16 cellular contexts compared by ENCODE assay signal in the genomic region with DNA sequence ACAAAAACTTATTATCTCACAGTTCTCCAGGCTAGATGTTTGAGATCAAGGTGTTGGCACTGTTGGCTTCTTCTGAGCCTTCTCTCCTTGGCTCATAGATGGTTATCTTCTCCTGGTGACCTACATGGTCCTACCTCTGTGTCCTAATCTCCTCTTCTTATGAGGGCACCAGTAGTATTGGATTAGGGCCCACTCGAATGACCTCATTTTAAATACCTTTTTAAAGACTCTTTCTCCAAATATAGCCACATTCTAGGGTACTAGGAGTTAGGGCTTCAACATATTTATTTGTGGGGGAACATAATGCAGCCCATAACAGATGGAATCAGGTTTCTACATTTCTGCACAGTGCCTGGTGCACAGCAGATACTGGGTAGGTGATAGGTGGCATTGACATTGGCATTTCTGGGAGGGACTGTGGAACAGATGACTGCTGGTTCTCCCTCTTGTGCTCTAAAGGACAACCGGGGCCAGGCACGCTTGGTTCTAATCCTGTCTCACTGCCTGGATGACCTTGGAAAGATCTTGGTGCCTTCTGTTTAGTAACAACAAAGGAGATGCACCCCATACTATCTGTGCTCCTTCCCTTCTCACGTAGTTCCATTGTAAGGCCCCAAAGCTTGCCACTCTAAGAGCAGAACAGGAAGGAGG.
"Had no signal": no experiment of that assay in that cellular context is flagged by ENCODE, and none has a peak within 500 bp of the region (broad histone marks: within the 10 kb centered on the region; RNA-seq: fewer than 3 reads in every experiment).

No MANE protein-coding gene starts in this region.

- H3K36me3 ChIP-seq: breast epithelium, lower lobe of right lung had no signal

- H3K27me3 Mint-ChIP-seq: naive B cell, T-cell had no signal

- H3K4me1 Mint-ChIP-seq: activated T-helper 17 cell treated with anti-CD3 and anti-CD28 coated beads, Interleukin-2, amount 50 U/mL, for 72 hours; T-cell had no signal

- H3K36me3 Mint-ChIP-seq: naive B cell, T-cell, type B pancreatic cell had no signal

- H3K4me3 ChIP-seq: breast epithelium, lower lobe of right lung had no signal

- H3K9me3 Mint-ChIP-seq: activated T-helper 17 cell treated with anti-CD3 and anti-CD28 coated beads, Interleukin-2, amount 50 U/mL, for 72 hours; naive B cell; T-cell had no signal

- DNase-seq: activated CD4-positive, alpha-beta T cell treated with anti-CD3 and anti-CD28 coated beads for 1 hour; activated CD4-positive, alpha-beta T cell treated with anti-CD3 and anti-CD28 coated beads, Interleukin-2, amount 50 U/mL, for 4 hours; activated naive CD4-positive, alpha-beta T cell treated with Interleukin-2 at 50 U/mL for 16 hours; aorta; hypothalamus; lower lobe of right lung; naive B cell; small intestine; stimulated activated CD4-positive, alpha-beta T cell treated with anti-CD3 and anti-CD28 coated beads, Interleukin-4, amount 100 ng/mL, for 24 hours; stimulated activated naive CD4-positive, alpha-beta T cell; T-cell; T-helper 9 cell had no signal

- H3K27me3 ChIP-seq: breast epithelium had no signal

- ATAC-seq: activated T-helper 17 cell treated with anti-CD3 and anti-CD28 coated beads, Interleukin-2, amount 50 U/mL, for 72 hours; esophagus mucosa; lower lobe of right lung; T-cell had no signal

- H3K4me3 Mint-ChIP-seq: activated T-helper 17 cell treated with anti-CD3 and anti-CD28 coated beads, Interleukin-2, amount 50 U/mL, for 72 hours; naive B cell; T-cell; type B pancreatic cell had no signal

- H3K9me3 ChIP-seq: breast epithelium, lower lobe of right lung had no signal

- H3K27ac Mint-ChIP-seq: activated T-helper 17 cell treated with anti-CD3 and anti-CD28 coated beads, Interleukin-2, amount 50 U/mL, for 72 hours; T-cell; type B pancreatic cell had no signal

- H3K27ac ChIP-seq: breast epithelium, lower lobe of right lung had no signal
